ENCODE assay signal across 1 cellular context in genomic region chr10:100998991-100999741, GRCh38.
A peak's percentile ranks its signal among the peaks of the same experiment; 100 is the strongest.
TF ChIP-seq lines count a peak whose summit lies in the region.

No MANE protein-coding gene starts in this region.

TF ChIP-seq in HepG2, 621 proteins besides CTCF, POLR2A, EP300 and RAD21 (continued from another document):
- TF ChIP-seq ZHX1 (CRISPR knock-in tag; IDR thresholded peaks at IDR 0.05; ENCODE audit: low read depth) = no peak
- TF ChIP-seq DPF2 (CRISPR knock-in tag; IDR thresholded peaks at IDR 0.05; ENCODE audit: borderline replicate concordance, low read depth) = no peak; the same call in 1 of the 2 replicates
- TF ChIP-seq NBN (conservative IDR thresholded peaks at IDR 0.05) = no peak
- TF ChIP-seq ZNF362 (CRISPR knock-in tag; IDR thresholded peaks at IDR 0.05; ENCODE audit: borderline replicate concordance) = 0 out of 2 replicates have a peak, but pooled peaks have one; percentile 16
- no peak for TF ChIP-seq NFE2 (CRISPR knock-in tag; IDR thresholded peaks at IDR 0.05)
- peak; percentile 67 for TF ChIP-seq PATZ1 (CRISPR knock-in tag; IDR thresholded peaks at IDR 0.05)
- no peak for TF ChIP-seq CBX1 (IDR thresholded peaks at IDR 0.05; ENCODE audit: low read depth)
- no peak for TF ChIP-seq TFE3 (CRISPR knock-in tag; IDR thresholded peaks at IDR 0.05)
- no peak for TF ChIP-seq AHDC1 (CRISPR knock-in tag; IDR thresholded peaks at IDR 0.05; ENCODE audit: borderline replicate concordance)
- 0 out of 2 replicates have a peak, but pooled peaks have one; percentile 32 for TF ChIP-seq ERF (CRISPR knock-in tag; IDR thresholded peaks at IDR 0.05)
- TF ChIP-seq ARNTL (CRISPR knock-in tag; IDR thresholded peaks at IDR 0.05) = peak; percentile 79; the same call in 1 of the 2 replicates
- no peak for TF ChIP-seq ZNF296 (CRISPR knock-in tag; conservative IDR thresholded peaks at IDR 0.05)
- no peak for TF ChIP-seq PLSCR1 (CRISPR knock-in tag; IDR thresholded peaks at IDR 0.05; ENCODE audit: borderline replicate concordance)
- no peak for TF ChIP-seq ZKSCAN8 (CRISPR knock-in tag; IDR thresholded peaks at IDR 0.05; ENCODE audit: borderline replicate concordance)
- no peak for TF ChIP-seq ZFP37 (CRISPR knock-in tag; IDR thresholded peaks at IDR 0.05; ENCODE audit: borderline replicate concordance)
- TF ChIP-seq ZFYVE20 (CRISPR knock-in tag; IDR thresholded peaks at IDR 0.05; ENCODE audit: borderline replicate concordance, low read depth) = no peak
- TF ChIP-seq ZNF724P (CRISPR knock-in tag; IDR thresholded peaks at IDR 0.05; ENCODE audit: borderline replicate concordance) = no peak; the same call in 1 of the 2 replicates
- no peak for TF ChIP-seq ZNF619 (CRISPR knock-in tag; IDR thresholded peaks at IDR 0.05)
- TF ChIP-seq HES4 (CRISPR knock-in tag; IDR thresholded peaks at IDR 0.05; ENCODE audit: borderline replicate concordance) = no peak; the same call in 1 of the 2 replicates
- no peak for TF ChIP-seq CHCHD3 (CRISPR knock-in tag; IDR thresholded peaks at IDR 0.05)
- no peak for TF ChIP-seq RARG (CRISPR knock-in tag; IDR thresholded peaks at IDR 0.05; ENCODE audit: low read depth)
- peak; percentile 57; the same call in 1 of the 2 replicates for TF ChIP-seq ZNF576 (CRISPR knock-in tag; IDR thresholded peaks at IDR 0.05)
- no peak for TF ChIP-seq ZFP36 (IDR thresholded peaks at IDR 0.05; ENCODE audit: borderline replicate concordance, low read depth, low read length, partially characterized antibody)
- TF ChIP-seq ZNF710 (CRISPR knock-in tag; IDR thresholded peaks at IDR 0.05; ENCODE audit: borderline replicate concordance) = 0 out of 2 replicates have a peak, but pooled peaks have one; percentile 61
- TF ChIP-seq HOXA5 (CRISPR knock-in tag; IDR thresholded peaks at IDR 0.05) = peak; percentile 45; the same call in 1 of the 2 replicates
